Comparison of ENCODE assay signal across 26 cellular contexts in the genomic region with DNA sequence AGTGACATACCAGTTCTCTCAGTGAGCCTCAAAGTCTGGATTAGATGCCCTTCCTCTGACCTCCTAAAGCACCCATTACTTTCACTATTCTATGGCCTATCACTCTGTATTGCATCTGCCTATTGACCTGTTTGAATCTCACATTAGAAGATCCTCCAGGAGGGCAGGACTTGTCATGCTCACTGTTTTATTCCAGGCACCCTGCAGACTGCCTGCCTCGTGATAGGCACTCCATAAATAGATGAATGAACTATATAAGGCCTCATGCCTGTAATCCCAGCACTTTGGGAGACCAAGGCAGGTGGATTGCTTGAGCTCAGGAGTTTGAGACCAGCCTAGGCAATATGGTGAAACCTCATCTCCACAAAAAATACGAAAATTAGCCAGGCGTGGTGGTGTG.
DNase-seq lines count a peak whose midpoint lies in the region; ATAC-seq, FAIRE-seq and TF ChIP-seq lines count a peak whose summit lies in the region.
"Had no signal": no experiment of that assay in that cellular context is flagged by ENCODE, and none has a peak within 500 bp of the region (broad histone marks: within the 10 kb centered on the region; RNA-seq: fewer than 3 reads in every experiment).

No MANE protein-coding gene starts in this region.

- H3K9ac ChIP-seq in neuronal stem cell (ENCODE audit: low read depth, low read length, poor library complexity): no peak overlapping the region
- H3K9ac ChIP-seq: BLaER1 had no signal

- H3K36me3 ChIP-seq in heart right ventricle (no peaks in the 10 kb centered on the region), neuronal stem cell (replicated peaks in 1 of 2; ENCODE audit: control insufficient read depth in 2 of 2, insufficient read depth in 2 of 2, low read length in 2 of 2) (no peaks in the 10 kb centered on the region), psoas muscle (ENCODE audit: insufficient read depth in 1 of 2, low read depth in 1 of 2) (no peaks in the 10 kb centered on the region)
- H3K36me3 ChIP-seq: BE2C, BLaER1 had no signal

- no peak overlapping the region for H2BK12ac ChIP-seq in neuronal stem cell (ENCODE audit: low read length)

- no peak overlapping the region for H2BK15ac ChIP-seq in neuronal stem cell (ENCODE audit: low read length)

- H2BK120ac ChIP-seq in neuronal stem cell (ENCODE audit: low read depth, low read length): no peak overlapping the region

- H3K4me3 ChIP-seq in heart right ventricle (no peak overlapping the region), neuronal stem cell (ENCODE audit: low read length in 2 of 2) (no peak overlapping the region), psoas muscle (no peak overlapping the region)
- H3K4me3 ChIP-seq: BLaER1, GM12878 had no signal

- intact Hi-C loops in Right ventricle myocardium inferior (cut with DNase I): no loop called here
- intact Hi-C loops in heart right ventricle (cut with DNase I): no loop called here
- intact Hi-C loops in psoas muscle (cut with DNase I): loop anchor here in 1 of 2 donors (10.0 kb wide), 1 partner anchor 340 kb away; no protein-coding TSS in a partner anchor

- WGBS in heart right ventricle, 2 donors: 88 to 89% methylated on average over 3 of the region's 3 CpGs
- WGBS in neuronal stem cell (ENCODE audit: extremely low coverage in 2 of 2, insufficient read length in 2 of 2, insufficient replicate concordance in 1 of 2), 2 donors: no CpG with 5 or more reads among the region's 3 CpGs
- 82 to 97% (median 90%) methylated on average over 3 of the region's 3 CpGs for WGBS in psoas muscle, 3 donors

- no peak overlapping the region for H3K14ac ChIP-seq in neuronal stem cell (ENCODE audit: low read length)

- no peaks in the 10 kb centered on the region for H3K79me1 ChIP-seq in neuronal stem cell (ENCODE audit: low read depth, low read length)

- no peak overlapping the region for H2AFZ ChIP-seq in neuronal stem cell (ENCODE audit: low read length)

- H3K4me2 ChIP-seq in neuronal stem cell (ENCODE audit: insufficient read depth, low read length, poor library complexity, severe bottlenecking): no peak overlapping the region
- H3K4me2 ChIP-seq: BLaER1 had no signal

- H3K27ac ChIP-seq in heart right ventricle (no peak overlapping the region), neuronal stem cell (replicated peaks; ENCODE audit: low read length) (no peak overlapping the region), psoas muscle (no peak overlapping the region)
- H3K27ac ChIP-seq: BLaER1 had no signal

- H3K4me1 ChIP-seq in heart right ventricle (peaks cover 0 to 30% (median 3%) of the 10 kb centered on the region in 9 donors), neuronal stem cell (ENCODE audit: control insufficient read depth in 2 of 2, insufficient read depth in 1 of 2, low read depth in 1 of 2, low read length in 2 of 2) (peaks cover 15% of the 10 kb centered on the region in 2 donors), psoas muscle (peaks cover 1% of the 10 kb centered on the region)
- H3K4me1 ChIP-seq: BLaER1 had no signal

- H4K91ac ChIP-seq in neuronal stem cell (ENCODE audit: low read depth, low read length, poor library complexity): no peak overlapping the region

- TF ChIP-seq CTCF in heart right ventricle (IDR thresholded peaks at IDR 0.05): no peak
- TF ChIP-seq CTCF in psoas muscle (IDR thresholded peaks at IDR 0.05): no peak

- H3K18ac ChIP-seq in neuronal stem cell (ENCODE audit: low read length): no peak overlapping the region

- no peak for DNase-seq in Right ventricle myocardium inferior (ENCODE audit: missing footprints)
- DNase-seq in heart right ventricle: no peak
- no peak for DNase-seq in neuronal stem cell (ENCODE audit: low spot score)
- DNase-seq in psoas muscle: no peak
- DNase-seq in urothelium cell line (ENCODE audit: low spot score): no peak
- no peak for DNase-seq in GOT3 (lab: John Stamatoyannopoulos, UW)
- DNase-seq: 8988T; ACHN; BE2C; CD4-positive, alpha-beta memory T cell; CD4-positive, CD25-positive, alpha-beta regulatory T cell; CD8-positive, alpha-beta memory T cell; COR-L47; DMS 273 treated with DMSO at 0.1 percent for 48 hours; DMS153; DMS53; DND-41; EL; GDM1 had no signal

- ATAC-seq in Right ventricle myocardium inferior (peak; percentile 22), heart right ventricle (no peak), psoas muscle (peak; percentile 29 to 65 (median 49)), HG03025 (IDR thresholded peaks at IDR 0.05; ENCODE audit: low FRiP score, unreplicated experiment) (no peak), HG02759 (IDR thresholded peaks at IDR 0.05; ENCODE audit: unreplicated experiment) (no peak)
- ATAC-seq: GM12878 had no signal

- H2AK5ac ChIP-seq in neuronal stem cell (ENCODE audit: low read depth, low read length): peak overlapping the region; percentile 7

- no peak overlapping the region for H3K23ac ChIP-seq in neuronal stem cell (ENCODE audit: low read depth, low read length, poor library complexity)

- H3K9me3 ChIP-seq in heart right ventricle (no peaks in the 10 kb centered on the region), neuronal stem cell (replicated peaks in 1 of 2; ENCODE audit: control insufficient read depth in 2 of 2, insufficient read depth in 1 of 2, low read depth in 1 of 2, low read length in 2 of 2) (no peaks in the 10 kb centered on the region), psoas muscle (no peaks in the 10 kb centered on the region)
- H3K9me3 ChIP-seq: BE2C had no signal

- no peak overlapping the region for H3K4ac ChIP-seq in neuronal stem cell (ENCODE audit: low read length)

- no peak overlapping the region for H2BK5ac ChIP-seq in neuronal stem cell (ENCODE audit: low read length)

- FAIRE-seq in urothelium cell line (lab: Jason Lieb, UNC): peak; percentile 62
- FAIRE-seq: A204.1, GM12878, GM12892, GM18507 had no signal

- H4K8ac ChIP-seq in neuronal stem cell (ENCODE audit: low read depth, low read length): no peak overlapping the region

- H3K27me3 ChIP-seq in heart right ventricle: peaks cover 0 to 44% (median 11%) of the 10 kb centered on the region in 7 donors
- H3K27me3 ChIP-seq in neuronal stem cell (ENCODE audit: control insufficient read depth in 3 of 3, insufficient read depth in 3 of 3, low read depth in 1 of 3, low read length in 3 of 3): peaks cover 0 to 60% (median 11%) of the 10 kb centered on the region in 3 experiments
- H3K27me3 ChIP-seq in psoas muscle (ENCODE audit: insufficient read depth in 3 of 3, low read length in 2 of 3): peaks cover 0 to 16% (median 0%) of the 10 kb centered on the region in 3 donors
- H3K27me3 ChIP-seq: BE2C, BLaER1 had no signal

Comparison
In these comparisons a context has a peak if more than half of its experiments do, and no peak if none do; other contexts are left out.
1. ATAC-seq: peak in Right ventricle myocardium inferior (single experiment) and psoas muscle (4 of 4); none in heart right ventricle (0 of 8), HG03025 (single experiment) and HG02759 (single experiment).